Comparison of ENCODE assay signal across 3 cellular contexts in genomic region chr1:171668372-171668771, GRCh38.
A peak's percentile ranks its signal among the peaks of the same experiment; 100 is the strongest.
TF ChIP-seq lines count a peak whose summit lies in the region.

No MANE protein-coding gene starts in this region.

TF ChIP-seq in HepG2, 621 proteins besides CTCF, POLR2A, EP300 and RAD21:
- peak; percentile 57 for TF ChIP-seq MAFF (IDR thresholded peaks at IDR 0.05; ENCODE audit: low read depth, low read length)
- TF ChIP-seq MAFK (conservative IDR thresholded peaks at IDR 0.05 in 1 of 2, IDR thresholded peaks at IDR 0.05 in 1 of 2; ENCODE audit: low read length in 2 of 2) = peak; percentile 60 to 73
- no peak for TF ChIP-seq ZNF292 (CRISPR knock-in tag; IDR thresholded peaks at IDR 0.05; ENCODE audit: borderline replicate concordance, low read depth)

TF ChIP-seq in A549, 52 proteins besides CTCF, POLR2A, EP300 and RAD21:
- TF ChIP-seq TFCP2L1 (CRISPR knock-in tag; IDR thresholded peaks at IDR 0.05) (no peak), BHLHE40 (IDR thresholded peaks at IDR 0.05; ENCODE audit: low read depth, low read length) (no peak), MAFK (IDR thresholded peaks at IDR 0.05; ENCODE audit: partially characterized antibody) (peak; percentile 58)

TF ChIP-seq in K562, 482 proteins besides CTCF, POLR2A, EP300 and RAD21:
- TF ChIP-seq MAFG (tag; conservative IDR thresholded peaks at IDR 0.05) (peak; percentile 62), MAFF (IDR thresholded peaks at IDR 0.05; ENCODE audit: low read length) (peak; percentile 60), ZNF316 (IDR thresholded peaks at IDR 0.05) (peak; percentile 80), ZNF609 (CRISPR knock-in tag; IDR thresholded peaks at IDR 0.05; ENCODE audit: borderline replicate concordance) (no peak), ETS1 (conservative IDR thresholded peaks at IDR 0.05; ENCODE audit: control insufficient read depth, low read depth, low read length) (no peak), MAFK (IDR thresholded peaks at IDR 0.05; ENCODE audit: low read length) (peak; percentile 50), ZFP91 (CRISPR knock-in tag; IDR thresholded peaks at IDR 0.05) (no peak), C11orf30 (IDR thresholded peaks at IDR 0.05; ENCODE audit: low read depth) (peak; percentile 70), TCF7 (IDR thresholded peaks at IDR 0.05; ENCODE audit: borderline replicate concordance) (no peak)
